ENCODE assay signal across 1 cellular context in genomic region chr2:20439193-20439475, GRCh38.
TF ChIP-seq lines count a peak whose summit lies in the region.

No MANE protein-coding gene starts in this region.

TF ChIP-seq in HepG2, 621 proteins besides CTCF, POLR2A, EP300 and RAD21 (continued from another document and continues in another):
- TF ChIP-seq CSRNP2 (CRISPR knock-in tag; conservative IDR thresholded peaks at IDR 0.05; ENCODE audit: low read depth): no peak
- TF ChIP-seq KAT8 (CRISPR knock-in tag; IDR thresholded peaks at IDR 0.05): no peak
- TF ChIP-seq SALL2 (CRISPR knock-in tag; IDR thresholded peaks at IDR 0.05): no peak
- TF ChIP-seq MYC (CRISPR knock-in tag; IDR thresholded peaks at IDR 0.05; ENCODE audit: borderline replicate concordance): no peak
- 0 out of 2 replicates have a peak, but pooled peaks have one; percentile 30 for TF ChIP-seq JUNB (CRISPR knock-in tag; IDR thresholded peaks at IDR 0.05; ENCODE audit: borderline replicate concordance)
- no peak for TF ChIP-seq MATR3 (CRISPR knock-in tag; IDR thresholded peaks at IDR 0.05)
- TF ChIP-seq KIAA2018 (CRISPR knock-in tag; IDR thresholded peaks at IDR 0.05; ENCODE audit: borderline replicate concordance): no peak
- TF ChIP-seq SRSF4 (IDR thresholded peaks at IDR 0.05; ENCODE audit: low read depth, low read length, poor library complexity, severe bottlenecking): no peak
- no peak for TF ChIP-seq RFXAP (CRISPR knock-in tag; IDR thresholded peaks at IDR 0.05; ENCODE audit: borderline replicate concordance)
- peak; percentile 52; the same call in 1 of the 2 replicates for TF ChIP-seq ZBED4 (CRISPR knock-in tag; IDR thresholded peaks at IDR 0.05; ENCODE audit: borderline replicate concordance)
- TF ChIP-seq MLXIP (CRISPR knock-in tag; IDR thresholded peaks at IDR 0.05; ENCODE audit: borderline replicate concordance): no peak
- no peak for TF ChIP-seq TFAP4 (IDR thresholded peaks at IDR 0.05; ENCODE audit: borderline replicate concordance, low read depth)
- TF ChIP-seq CREB3 (CRISPR knock-in tag; IDR thresholded peaks at IDR 0.05): no peak
- no peak for TF ChIP-seq ZNF232 (CRISPR knock-in tag; IDR thresholded peaks at IDR 0.05; ENCODE audit: borderline replicate concordance)
- TF ChIP-seq TCF7L2 (IDR thresholded peaks at IDR 0.05; ENCODE audit: low read depth, low read length): no peak
- no peak for TF ChIP-seq ZNF609 (CRISPR knock-in tag; IDR thresholded peaks at IDR 0.05; ENCODE audit: borderline replicate concordance)
- TF ChIP-seq MED8 (CRISPR knock-in tag; IDR thresholded peaks at IDR 0.05; ENCODE audit: insufficient replicate concordance): no peak
- no peak for TF ChIP-seq ZNF280D (CRISPR knock-in tag; IDR thresholded peaks at IDR 0.05)
- no peak for TF ChIP-seq ZNF883 (CRISPR knock-in tag; IDR thresholded peaks at IDR 0.05; ENCODE audit: not compliant biosample characterization)
- TF ChIP-seq PPARG (CRISPR knock-in tag; conservative IDR thresholded peaks at IDR 0.05): peak; percentile 21; the same call in 1 of the 2 replicates
- TF ChIP-seq ZBTB7A (CRISPR knock-in tag; IDR thresholded peaks at IDR 0.05): no peak
